In genomic region chr3:9945358-9945757, GRCh38 we compare ENCODE assay signal across 11 cellular contexts. TPM values are rescaled to one million over a fixed set of nuclear protein-coding genes. Genes with fewer than 3 reads are reported as not detected.
DNase-seq lines count a peak whose midpoint lies in the region; ATAC-seq and TF ChIP-seq lines count a peak whose summit lies in the region.
"Had no signal": no experiment of that assay in that cellular context is flagged by ENCODE, and none has a peak within 500 bp of the region (broad histone marks: within the 10 kb centered on the region; RNA-seq: fewer than 3 reads in every experiment).

No MANE protein-coding gene starts in this region.

- H3F3A ChIP-seq in smooth muscle cell (ENCODE audit: low read depth), result peaks cover 12% of the 10 kb centered on the region

- no peak for ATAC-seq in RWPE2 (ENCODE audit: low read depth)

- TF ChIP-seq EP300 in esophagus muscularis mucosa (IDR thresholded peaks at IDR 0.05), result no peak

- no peak for TF ChIP-seq CTCF in MCF 10A (IDR thresholded peaks at IDR 0.05; ENCODE audit: unreplicated experiment)
- TF ChIP-seq CTCF in mammary epithelial cell (conservative IDR thresholded peaks at IDR 0.05 in 1 of 2, IDR thresholded peaks at IDR 0.05 in 1 of 2; ENCODE audit: extremely low read depth in 1 of 2, insufficient read depth in 1 of 2, low read depth in 1 of 2, low read length in 2 of 2), result no peak
- TF ChIP-seq CTCF in RWPE2 (IDR thresholded peaks at IDR 0.05; ENCODE audit: poor library complexity, severe bottlenecking), result no peak
- TF ChIP-seq CTCF in esophagus muscularis mucosa (IDR thresholded peaks at IDR 0.05), result no peak
- TF ChIP-seq CTCF in smooth muscle cell (IDR thresholded peaks at IDR 0.05; ENCODE audit: borderline replicate concordance, insufficient read depth, poor library complexity, severe bottlenecking), result no peak
- no peak for TF ChIP-seq CTCF in uterus (IDR thresholded peaks at IDR 0.05)

- intact Hi-C loops in MCF 10A (cut with micrococcal nuclease) (loop anchor here (5.0 kb wide), 1 partner anchor 82 kb away; the partner anchor contains the start of gene FANCD2), mammary epithelial cell (cut with micrococcal nuclease) (no loop called here), esophagus muscularis mucosa (cut with DNase I) (no loop called here), uterus (cut with DNase I; ENCODE audit: low total_unique reads) (no loop called here)

- H3K4me1 ChIP-seq in mammary epithelial cell (ENCODE audit: insufficient read depth, low read length), result peaks cover 10% of the 10 kb centered on the region
- no peaks in the 10 kb centered on the region for H3K4me1 ChIP-seq in RWPE2 (ENCODE audit: insufficient read depth, poor library complexity, severe bottlenecking)
- peaks cover 13 to 44% (median 30%) of the 10 kb centered on the region in 4 donors for H3K4me1 ChIP-seq in esophagus muscularis mucosa
- H3K4me1 ChIP-seq in smooth muscle cell (ENCODE audit: low read depth), result peaks cover 6% of the 10 kb centered on the region
- H3K4me1 ChIP-seq in uterus, result peaks cover 0 to 7% of the 10 kb centered on the region in 2 donors

- dilution Hi-C loops in mammary epithelial cell (cut with HindIII; ENCODE audit: low sequenced_read_pairs), result no loop called here

- no peaks in the 10 kb centered on the region for H3K4me1 Mint-ChIP-seq in MCF 10A (ENCODE audit: insufficient read depth, unreplicated experiment)

- DNase-seq in MCF 10A (ENCODE audit: unreplicated experiment), result no peak
- DNase-seq in mammary epithelial cell, result no peak
- DNase-seq in RWPE2 (ENCODE audit: low spot score), result peak; percentile 12
- no peak for DNase-seq in esophagus muscularis mucosa (ENCODE audit: extremely low spot score)
- DNase-seq in smooth muscle cell (lab: John Stamatoyannopoulos, UW; ENCODE audit: unreplicated experiment), result no peak
- DNase-seq in DMS 273 treated with DMSO at 0.1 percent for 48 hours (lab: John Stamatoyannopoulos, UW), result no peak
- no peak for DNase-seq in GF-D8 (lab: John Stamatoyannopoulos, UW)
- no peak for DNase-seq in uterus
- DNase-seq: Karpas-422, NCI-H2107 had no signal

- POLR2A ChIA-PET in MCF 10A (lab: Yijun Ruan, JAX), result interaction anchor here (1.2 to 2.7 kb wide), 7 partner anchors 12 to 101 kb away, joined by 4 to 31 read pairs (median 13); partner anchors contain the start of genes CRELD1 and RPUSD3

- H3K9ac ChIP-seq in mammary epithelial cell (ENCODE audit: insufficient read depth, low read length) (no peak overlapping the region), smooth muscle cell (ENCODE audit: low read depth) (no peak overlapping the region)

- H3K9me3 Mint-ChIP-seq in MCF 10A (ENCODE audit: unreplicated experiment), result no peaks in the 10 kb centered on the region

- no peaks in the 10 kb centered on the region for H3K27me3 Mint-ChIP-seq in MCF 10A (ENCODE audit: insufficient read depth, unreplicated experiment)

- H3K9me3 ChIP-seq in mammary epithelial cell (replicated peaks; ENCODE audit: insufficient read depth, low read length) (no peaks in the 10 kb centered on the region), RWPE2 (ENCODE audit: severe bottlenecking) (no peaks in the 10 kb centered on the region), esophagus muscularis mucosa (no peaks in the 10 kb centered on the region), smooth muscle cell (replicated peaks; ENCODE audit: low read depth) (no peaks in the 10 kb centered on the region), uterus (no peaks in the 10 kb centered on the region)
- H3K9me3 ChIP-seq: ovary had no signal

- CTCF ChIA-PET in MCF 10A (lab: Yijun Ruan, JAX) (interaction anchor here (0.9 to 2.6 kb wide), 10 partner anchors 13 to 277 kb away, joined by 3 to 42 read pairs (median 8); partner anchors contain the start of gene CRELD1), mammary epithelial cell (lab: Charles Lee; ENCODE audit: low non-redundant PET) (interaction anchor here (0.6 kb wide), 1 partner anchor 303 kb away, joined by 3 read pairs; the partner anchor contains the start of gene TATDN2)

- no peak overlapping the region for H3K27ac Mint-ChIP-seq in MCF 10A (ENCODE audit: low read depth, unreplicated experiment)

- H3K4me3 ChIP-seq in mammary epithelial cell (replicated peaks in 1 of 3; ENCODE audit: insufficient read depth in 1 of 3, low read depth in 2 of 3, low read length in 3 of 3) (no peak overlapping the region), RWPE2 (ENCODE audit: severe bottlenecking) (no peak overlapping the region), esophagus muscularis mucosa (no peak overlapping the region), smooth muscle cell (no peak overlapping the region), uterus (no peak overlapping the region)

- 89% methylated on average over 9 of the region's 10 CpGs for WGBS in mammary epithelial cell (ENCODE audit: low coverage, missing lambda C conversion rate)
- WGBS in esophagus muscularis mucosa, result 59% methylated on average over 10 of the region's 10 CpGs
- 95% methylated on average over 10 of the region's 10 CpGs for WGBS in smooth muscle cell (ENCODE audit: low lambda C conversion rate)

- in situ Hi-C loops in mammary epithelial cell (cut with MboI; ENCODE audit: low sequenced_read_pairs in 2 of 2), result loop anchor here in 1 of 2 donors (10.0 kb wide), 1 partner anchor 111 kb away; no protein-coding TSS in a partner anchor

- H3K36me3 ChIP-seq in mammary epithelial cell (ENCODE audit: insufficient read depth, low read length) (no peaks in the 10 kb centered on the region), RWPE2 (ENCODE audit: low read depth) (peaks cover 10% of the 10 kb centered on the region; the same call in 1 of the 2 replicates), esophagus muscularis mucosa (peaks cover 10 to 53% (median 45%) of the 10 kb centered on the region in 4 donors), smooth muscle cell (ENCODE audit: low read depth) (no peaks in the 10 kb centered on the region), uterus (no peaks in the 10 kb centered on the region)
- H3K36me3 ChIP-seq: ovary had no signal

- H3K4me3 Mint-ChIP-seq in MCF 10A (ENCODE audit: unreplicated experiment), result peak overlapping the region; percentile 88

- H2AFZ ChIP-seq in mammary epithelial cell (ENCODE audit: low read depth, low read length), result no peak overlapping the region
- H2AFZ ChIP-seq in smooth muscle cell (ENCODE audit: low read depth), result no peak overlapping the region

- H3K27ac ChIP-seq in mammary epithelial cell (ENCODE audit: insufficient read depth, low read depth, low read length) (no peak overlapping the region), RWPE2 (ENCODE audit: poor library complexity, severe bottlenecking) (no peak overlapping the region), esophagus muscularis mucosa (replicated peaks in 1 of 4) (peak overlapping the region; percentile 87 to 93 (median 90)), smooth muscle cell (ENCODE audit: low read depth) (no peak overlapping the region), uterus (no peak overlapping the region)

- TF ChIP-seq POLR2A in esophagus muscularis mucosa (IDR thresholded peaks at IDR 0.05; ENCODE audit: low read depth), result no peak
- TF ChIP-seq POLR2A in uterus (IDR thresholded peaks at IDR 0.05), result no peak

- H3K27me3 ChIP-seq in mammary epithelial cell (ENCODE audit: insufficient read depth, low read length) (no peaks in the 10 kb centered on the region), RWPE2 (ENCODE audit: insufficient read depth, poor library complexity, severe bottlenecking) (no peaks in the 10 kb centered on the region), esophagus muscularis mucosa (peaks cover 0 to 6% (median 0%) of the 10 kb centered on the region in 4 donors), smooth muscle cell (ENCODE audit: low read depth) (no peaks in the 10 kb centered on the region), uterus (no peaks in the 10 kb centered on the region)
- H3K27me3 ChIP-seq: ovary had no signal

- H3K4me2 ChIP-seq in mammary epithelial cell (ENCODE audit: insufficient read depth, low read depth, low read length) (no peak overlapping the region), smooth muscle cell (peak overlapping the region; percentile 97)

- H3K79me2 ChIP-seq in mammary epithelial cell (ENCODE audit: insufficient read depth, low read length) (no peaks in the 10 kb centered on the region), smooth muscle cell (ENCODE audit: low read depth) (no peaks in the 10 kb centered on the region)

- BruUV-seq in MCF 10A (replicated peaks; lab: Mats Ljungman, UMichigan) (TSS peak; percentile 29), mammary epithelial cell (replicated peaks; lab: Mats Ljungman, UMichigan) (no TSS peak)

- peaks cover 26% of the 10 kb centered on the region for H3K36me3 Mint-ChIP-seq in MCF 10A (ENCODE audit: insufficient read depth, unreplicated experiment)

- H4K20me1 ChIP-seq in mammary epithelial cell (ENCODE audit: insufficient read depth, low read length), result no peaks in the 10 kb centered on the region
- no peaks in the 10 kb centered on the region for H4K20me1 ChIP-seq in smooth muscle cell (ENCODE audit: low read depth)

RNA-seq across cellular contexts. Expression of gene PRRT3, which starts 6.8 kb away (rescaled TPM):
- total RNA-seq in MCF 10A (2022) (0.83 and 1.3 TPM in 2 replicates), mammary epithelial cell (1 to 10 TPM; 1.8 to 2.0 TPM), esophagus muscularis mucosa (1 to 10 TPM in 3 of 4 donors, under 1 TPM in 1; 0.83 to 2.5 (median 2.0) TPM), smooth muscle cell (0.85 and 1.3 TPM in 2 replicates), uterus (1 to 10 TPM in 3 of 4 donors, under 1 TPM in 1; 0.51 to 8.2 (median 2.2) TPM)
- polyA plus RNA-seq in mammary epithelial cell (0.70 TPM), smooth muscle cell (2.4 and 4.2 TPM in 2 replicates)
- 1.9 TPM for polyA minus RNA-seq in mammary epithelial cell

RNA-seq across cellular contexts. Expression of gene CRELD1, which starts 11.7 kb away (rescaled TPM):
- total RNA-seq in MCF 10A (2022) (13.4 and 19.9 TPM in 2 replicates), mammary epithelial cell (10 to 100 TPM; 12.6 to 18.2 TPM), esophagus muscularis mucosa (10 to 100 TPM; 38.6 to 62.9 (median 52.0) TPM), smooth muscle cell (25.8 and 26.4 TPM in 2 replicates), uterus (10 to 100 TPM; 20.4 to 38.8 (median 29.1) TPM)
- polyA plus RNA-seq in mammary epithelial cell (13.0 TPM), smooth muscle cell (55.9 and 68.6 TPM in 2 replicates)
- polyA minus RNA-seq in mammary epithelial cell, result 13.6 TPM

RNA-seq across cellular contexts. Expression of gene IL17RC, which starts 28.5 kb away (rescaled TPM):
- 25.7 and 30.1 TPM in 2 replicates for total RNA-seq in MCF 10A (2022)
- total RNA-seq in mammary epithelial cell, result 10 to 100 TPM; 17.8 to 46.8 TPM
- polyA plus RNA-seq in mammary epithelial cell, result 12.8 TPM
- polyA minus RNA-seq in mammary epithelial cell, result 9.2 TPM
- 10 to 100 TPM; 40.3 to 60.4 (median 51.3) TPM for total RNA-seq in esophagus muscularis mucosa
- 27.0 and 37.3 TPM in 2 replicates for total RNA-seq in smooth muscle cell
- polyA plus RNA-seq in smooth muscle cell, result 36.7 and 41.3 TPM in 2 replicates
- 10 to 100 TPM in 3 of 4 donors, 1 to 10 TPM in 1; 9.7 to 63.7 (median 33.9) TPM for total RNA-seq in uterus

RNA-seq across cellular contexts. Expression of gene EMC3, which starts 41.3 kb away (rescaled TPM):
- total RNA-seq in MCF 10A (2022) (55.4 and 59.1 TPM in 2 replicates), mammary epithelial cell (10 to 100 TPM; 45.0 to 49.4 TPM), esophagus muscularis mucosa (10 to 100 TPM; 36.5 to 72.6 (median 56.1) TPM), smooth muscle cell (111 and 122 TPM in 2 replicates), uterus (100 to 1,000 TPM in 1 of 4 donors, 10 to 100 TPM in 2, 1 to 10 TPM in 1; 9.1 to 162 (median 44.0) TPM)
- polyA plus RNA-seq in mammary epithelial cell (98.8 TPM), smooth muscle cell (100 and 114 TPM in 2 replicates)
- 41.0 TPM for polyA minus RNA-seq in mammary epithelial cell

RNA-seq across cellular contexts. Expression of gene IL17RE, which starts 42.7 kb away (rescaled TPM):
- total RNA-seq in MCF 10A (2022), result 5.0 and 5.5 TPM in 2 replicates
- 10 to 100 TPM; 10.6 to 13.3 TPM for total RNA-seq in mammary epithelial cell
- 10.2 TPM for polyA plus RNA-seq in mammary epithelial cell
- polyA minus RNA-seq in mammary epithelial cell, result 18.0 TPM
- total RNA-seq in esophagus muscularis mucosa, result 1 to 10 TPM in 3 of 4 donors, under 1 TPM in 1; 0.99 to 1.7 (median 1.2) TPM
- 2.6 and 4.9 TPM in 2 replicates for total RNA-seq in smooth muscle cell
- polyA plus RNA-seq in smooth muscle cell, result 0.32 and 3.4 TPM in 2 replicates
- 10 to 100 TPM in 1 of 4 donors, 1 to 10 TPM in 2, under 1 TPM in 1; 0.26 to 10.7 (median 5.0) TPM for total RNA-seq in uterus

Comparison
In these comparisons a context has a peak if more than half of its experiments do, and no peak if none do; other contexts are left out.
1. H3K27ac ChIP-seq: peak in esophagus muscularis mucosa (4 of 4); none in mammary epithelial cell (single experiment), RWPE2 (single experiment), smooth muscle cell (single experiment) and uterus (0 of 2).